Comparison of ENCODE assay signal across 1 cellular context in the genomic region with DNA sequence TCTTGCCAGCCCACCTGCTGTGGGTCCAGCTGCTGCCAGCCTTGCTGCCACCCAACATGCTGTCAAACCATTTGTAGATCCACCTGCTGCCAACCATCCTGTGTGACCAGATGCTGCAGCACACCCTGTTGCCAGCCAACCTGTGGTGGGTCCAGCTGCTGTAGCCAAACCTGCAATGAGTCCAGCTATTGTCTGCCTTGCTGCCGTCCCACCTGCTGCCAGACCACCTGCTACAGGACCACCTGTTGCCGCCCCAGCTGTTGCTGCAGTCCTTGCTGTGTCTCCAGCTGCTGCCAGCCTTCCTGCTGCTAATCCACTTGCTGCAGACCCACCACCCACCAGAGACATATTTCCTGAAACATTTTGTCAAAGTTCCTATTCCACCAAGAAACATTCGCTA.
TF ChIP-seq lines count a peak whose summit lies in the region.

No MANE protein-coding gene starts in this region.

TF ChIP-seq in H1, 55 proteins besides CTCF, POLR2A, EP300 and RAD21:
- TF ChIP-seq GABPA (IDR thresholded peaks at IDR 0.05; ENCODE audit: borderline replicate concordance, insufficient read depth, low read length) = no peak
- TF ChIP-seq CHD2 (IDR thresholded peaks at IDR 0.05; ENCODE audit: low read length) = no peak
- no peak for TF ChIP-seq KDM1A (IDR thresholded peaks at IDR 0.05; ENCODE audit: borderline replicate concordance, low read length)
- no peak for TF ChIP-seq SIN3A (conservative IDR thresholded peaks at IDR 0.05 in 1 of 2, IDR thresholded peaks at IDR 0.05 in 1 of 2; ENCODE audit: low read depth in 1 of 2, low read length in 2 of 2)
- TF ChIP-seq NRF1 (IDR thresholded peaks at IDR 0.05; ENCODE audit: low read depth, low read length) = no peak
- no peak for TF ChIP-seq ZNF274 (IDR thresholded peaks at IDR 0.05; ENCODE audit: borderline replicate concordance, extremely low read depth, low read length)
- no peak for TF ChIP-seq SUZ12 (IDR thresholded peaks at IDR 0.05; ENCODE audit: low read length)
- TF ChIP-seq MAFK (IDR thresholded peaks at IDR 0.05; ENCODE audit: low read depth, low read length) = no peak
- TF ChIP-seq RXRA (IDR thresholded peaks at IDR 0.05; ENCODE audit: insufficient read depth, low read depth, low read length) = no peak
- TF ChIP-seq JUND (IDR thresholded peaks at IDR 0.05; ENCODE audit: low read length) = no peak
- TF ChIP-seq SRF (IDR thresholded peaks at IDR 0.05; ENCODE audit: low read depth, low read length) = no peak
- no peak for TF ChIP-seq SP1 (IDR thresholded peaks at IDR 0.05; ENCODE audit: low read depth, low read length)
- no peak for TF ChIP-seq CREB1 (IDR thresholded peaks at IDR 0.05)
- TF ChIP-seq POU5F1 (IDR thresholded peaks at IDR 0.05; ENCODE audit: low read depth, low read length) = no peak
- TF ChIP-seq SIX5 (IDR thresholded peaks at IDR 0.05; ENCODE audit: low read depth, low read length) = no peak
- no peak for TF ChIP-seq CTBP2 (IDR thresholded peaks at IDR 0.05; ENCODE audit: borderline replicate concordance, insufficient read depth, insufficient read length, low read length)
- no peak for TF ChIP-seq GTF2F1 (IDR thresholded peaks at IDR 0.05; ENCODE audit: borderline replicate concordance, low read depth, low read length)
- TF ChIP-seq POLR2AphosphoS5 (IDR thresholded peaks at IDR 0.05; ENCODE audit: low read depth, low read length) = no peak
- TF ChIP-seq KDM5A (IDR thresholded peaks at IDR 0.05; ENCODE audit: low read length) = no peak
- no peak for TF ChIP-seq TEAD4 (IDR thresholded peaks at IDR 0.05; ENCODE audit: low read depth, low read length)
